Comparison of ENCODE assay signal across 20 cellular contexts in genomic region chr9:135546792-135547617, GRCh38. TPM values are rescaled to one million over a fixed set of nuclear protein-coding genes. Genes with fewer than 3 reads are reported as not detected.
"Had no signal": no experiment of that assay in that cellular context is flagged by ENCODE, and none has a peak within 500 bp of the region (broad histone marks: within the 10 kb centered on the region; RNA-seq: fewer than 3 reads in every experiment).

No MANE protein-coding gene starts in this region.

RNA-seq across cellular contexts. Expression of gene OBP2A, which starts 1.1 kb away (rescaled TPM):
- total RNA-seq: heart left ventricle; kidney epithelial cell; left ventricle myocardium superior; lower lobe of right lung; mammary epithelial cell; mesothelial cell of epicardium; mononuclear cell; natural killer cell treated with Interleukin-12 subunit alpha and Interleukin-12 subunit beta and Interleukin-15 and Interleukin-18, amount 100 ng/mL, for 72 hours; omental fat pad; right cardiac atrium; skeletal muscle tissue; smooth muscle cell; subcutaneous adipose tissue; temporal lobe; tibial nerve; urinary bladder had no signal
- polyA plus RNA-seq: heart left ventricle, immature natural killer cell, mammary epithelial cell, neural cell, ovary, right cardiac atrium, urinary bladder had no signal

RNA-seq across cellular contexts. Expression of gene PAEP, which starts 14.6 kb away (rescaled TPM):
- total RNA-seq: heart left ventricle; kidney epithelial cell; left ventricle myocardium superior; lower lobe of right lung; mammary epithelial cell; mesothelial cell of epicardium; mononuclear cell; natural killer cell treated with Interleukin-12 subunit alpha and Interleukin-12 subunit beta and Interleukin-15 and Interleukin-18, amount 100 ng/mL, for 72 hours; omental fat pad; right cardiac atrium; skeletal muscle tissue; subcutaneous adipose tissue; temporal lobe; tibial nerve; urinary bladder had no signal
- polyA plus RNA-seq: heart left ventricle, immature natural killer cell, mammary epithelial cell, neural cell, right cardiac atrium, smooth muscle cell, urinary bladder had no signal

RNA-seq across cellular contexts. Expression of gene LCN1, which starts 25.8 kb away (rescaled TPM):
- total RNA-seq: kidney epithelial cell; left ventricle myocardium superior; lower lobe of right lung; mammary epithelial cell; mesothelial cell of epicardium; mononuclear cell; natural killer cell treated with Interleukin-12 subunit alpha and Interleukin-12 subunit beta and Interleukin-15 and Interleukin-18, amount 100 ng/mL, for 72 hours; omental fat pad; prostate gland; skeletal muscle tissue; subcutaneous adipose tissue; temporal lobe; tibial nerve; urinary bladder had no signal
- polyA plus RNA-seq: immature natural killer cell, mammary epithelial cell, neural cell, ovary, right cardiac atrium, urinary bladder had no signal
